Comparison of ENCODE assay signal across 9 cellular contexts in the genomic region with DNA sequence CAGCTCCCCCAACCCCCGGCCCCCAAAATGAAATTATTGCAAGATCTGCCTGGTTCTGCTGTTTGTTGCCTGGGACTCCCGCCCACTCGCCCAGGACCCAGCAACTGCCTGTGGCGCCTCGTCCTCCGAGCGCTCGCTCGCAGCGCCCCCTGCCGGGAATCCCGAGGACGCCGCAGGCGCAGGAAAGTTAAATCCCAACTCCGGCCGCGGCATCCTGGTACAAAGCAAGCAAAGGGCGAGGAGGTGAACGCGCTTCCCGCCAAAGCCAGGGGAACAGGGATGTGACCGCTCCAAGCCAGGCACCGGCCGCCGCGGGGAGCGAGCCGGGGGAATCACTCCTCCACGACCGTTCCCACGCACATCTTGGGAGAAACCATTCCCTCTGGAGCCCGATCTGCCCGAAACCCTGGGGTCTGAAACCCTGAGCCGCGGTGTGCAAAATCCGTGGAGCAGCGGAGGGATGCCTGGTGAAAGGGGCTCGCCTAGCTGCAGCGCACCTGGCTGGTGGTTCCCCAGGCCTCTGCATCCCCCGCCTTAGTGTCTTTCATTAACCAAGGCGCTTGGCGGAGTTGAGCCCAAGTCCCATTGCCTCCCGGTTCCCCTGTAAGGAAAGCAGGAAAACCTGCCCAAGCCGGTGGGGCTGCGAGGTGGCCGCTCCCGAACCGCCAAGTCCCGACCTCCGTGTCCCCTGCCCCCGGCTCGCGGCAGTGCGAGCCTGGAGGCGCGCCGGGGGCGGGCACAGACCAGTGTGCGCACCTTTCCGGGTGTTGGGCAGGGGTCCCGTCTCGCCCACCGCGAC. TPM values are rescaled to one million over a fixed set of nuclear protein-coding genes. Genes with fewer than 3 reads are reported as not detected.
DNase-seq lines count a peak whose midpoint lies in the region; ATAC-seq, FAIRE-seq and TF ChIP-seq lines count a peak whose summit lies in the region.
"Had no signal": no experiment of that assay in that cellular context is flagged by ENCODE, and none has a peak within 500 bp of the region (broad histone marks: within the 10 kb centered on the region; RNA-seq: fewer than 3 reads in every experiment).

No MANE protein-coding gene starts in this region.

- no peak for FAIRE-seq in small intestine (lab: Jason Lieb, UNC)
- FAIRE-seq: TTC549 had no signal

- DNase-seq in CD1c-positive myeloid dendritic cell (ENCODE audit: extremely low spot score) (peak; percentile 72), HK-2 (ENCODE audit: unreplicated experiment) (peak; percentile 87), caudate nucleus (lab: John Stamatoyannopoulos, UW) (peak in 60 of 61 donors; percentile 14 to 86 (median 68)), iris pigment epithelial cell (ENCODE audit: low read depth) (peak; percentile 81), small intestine (peak; percentile 86), Kasumi-1 (lab: John Stamatoyannopoulos, UW) (no peak)

- WGBS in small intestine, 3 donors: 1 to 2% (median 1%) methylated on average over 53 to 65 of the region's 65 CpGs

- peak overlapping the region; percentile 51 to 97 for H3K4me3 ChIP-seq in small intestine (ENCODE audit: low read depth in 1 of 2, low read length in 2 of 2)

- no peaks in the 10 kb centered on the region for H3K4me1 ChIP-seq in small intestine (ENCODE audit: control insufficient read depth in 2 of 2, insufficient read depth in 1 of 2, low read depth in 1 of 2, low read length in 1 of 2)

- peaks cover 0 to 3% of the 10 kb centered on the region in 2 donors for H3K27me3 ChIP-seq in small intestine (ENCODE audit: control insufficient read depth in 2 of 2, insufficient read depth in 2 of 2, low read length in 2 of 2)

- H3K27ac ChIP-seq in caudate nucleus (ENCODE audit: low read depth, low read length): peak overlapping the region; percentile 12
- peak overlapping the region in 1 of 2 donors; percentile 68 for H3K27ac ChIP-seq in small intestine (ENCODE audit: low read depth in 1 of 2, low read length in 1 of 2)

- H3K36me3 ChIP-seq in small intestine (ENCODE audit: control insufficient read depth in 2 of 2, insufficient read depth in 2 of 2, low read length in 2 of 2): no peaks in the 10 kb centered on the region

- no peaks in the 10 kb centered on the region for H3K9me3 ChIP-seq in small intestine (ENCODE audit: control insufficient read depth, low read depth)

- ATAC-seq in GM19043 (IDR thresholded peaks at IDR 0.05; ENCODE audit: low read depth, unreplicated experiment) (peak; percentile 61), SK-N-SH treated with all-trans-retinoic acid at 6 μM for 48 hours (peak; percentile 89)

TF ChIP-seq in SK-N-SH treated with all-trans-retinoic acid at 6 μM for 48 hours, 23 proteins besides CTCF, POLR2A, EP300 and RAD21:
- TF ChIP-seq ZNF70 (CRISPR knock-in tag; IDR thresholded peaks at IDR 0.05) (peak; percentile 69), ARNTL (CRISPR knock-in tag; IDR thresholded peaks at IDR 0.05; ENCODE audit: borderline replicate concordance, low read depth) (no peak), TOX (CRISPR knock-in tag; IDR thresholded peaks at IDR 0.05; ENCODE audit: borderline replicate concordance) (no peak)

RNA-seq across cellular contexts. Expression of a gene that starts 1.2 kb away (rescaled TPM):
- polyA plus RNA-seq in small intestine: 1 to 10 TPM in 1 of 3 donors, under 1 TPM in 2; 0.45 to 1.9 (median 0.54) TPM

Comparison
In these comparisons a context has a peak if more than half of its experiments do, and no peak if none do; other contexts are left out.
1. DNase-seq: peak in CD1c-positive myeloid dendritic cell (single experiment), HK-2 (single experiment), caudate nucleus (60 of 61), iris pigment epithelial cell (single experiment) and small intestine (single experiment); none in Kasumi-1 (0 of 2).